1 cellular context compared by ENCODE assay signal in the genomic region with DNA sequence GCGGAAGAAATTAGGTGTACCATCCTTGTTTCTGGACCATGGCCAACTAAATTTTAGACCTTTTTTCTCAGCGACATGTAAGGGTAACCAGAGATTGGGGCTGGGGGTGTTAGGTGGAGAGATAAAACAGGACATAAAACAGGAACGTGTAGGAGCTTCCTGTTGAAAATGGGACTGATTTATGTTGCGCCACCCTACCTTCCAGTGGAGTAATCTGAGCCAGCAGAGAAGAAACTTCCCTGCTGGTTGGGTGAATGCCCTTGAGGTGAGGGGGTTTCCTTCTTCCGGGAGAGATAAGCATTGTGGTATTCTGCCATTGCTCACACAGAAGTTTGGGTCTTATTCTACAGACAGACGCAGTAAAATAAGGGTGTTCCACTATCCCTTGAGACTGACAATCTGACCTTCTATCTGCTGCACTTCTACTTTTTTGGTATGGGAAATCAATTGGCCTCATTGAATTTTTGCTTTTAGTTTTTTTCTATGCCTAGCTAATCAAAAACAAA.
TF ChIP-seq lines count a peak whose summit lies in the region.

No MANE protein-coding gene starts in this region.

TF ChIP-seq in K562, 482 proteins besides CTCF, POLR2A, EP300 and RAD21 (continued from another document):
- TF ChIP-seq JUND (IDR thresholded peaks at IDR 0.05; ENCODE audit: borderline replicate concordance, low read depth, low read length) (peak; percentile 51; the same call in 1 of the 2 replicates), JUND (tag; IDR thresholded peaks at IDR 0.05; ENCODE audit: borderline replicate concordance, low read depth, low read length) (no peak; the same call in 2 of the 3 replicates), ZNF644 (tag; IDR thresholded peaks at IDR 0.05; ENCODE audit: low read depth) (0 out of 2 replicates have a peak, but pooled peaks have one; percentile 23), EGR1 (conservative IDR thresholded peaks at IDR 0.05) (peak; percentile 34; the same call in 1 of the 2 replicates), MAZ (CRISPR knock-in tag; conservative IDR thresholded peaks at IDR 0.05 in 1 of 2, IDR thresholded peaks at IDR 0.05 in 1 of 2) (0 out of 4 replicates have a peak, but pooled peaks of 1 of the 2 experiments have one; percentile 19), ZBTB17 (CRISPR knock-in tag; IDR thresholded peaks at IDR 0.05) (no peak), TCFL5 (CRISPR knock-in tag; conservative IDR thresholded peaks at IDR 0.05) (no peak), U2AF2 (optimal IDR thresholded peaks at IDR 0.05; ENCODE audit: low read depth, low read length) (no peak), CBFA2T3 (IDR thresholded peaks at IDR 0.05) (peak; percentile 81), ESRRA (IDR thresholded peaks at IDR 0.05; ENCODE audit: borderline replicate concordance, low read depth) (0 out of 2 replicates have a peak, but pooled peaks have one; percentile 66), KLF16 (IDR thresholded peaks at IDR 0.05) (peak; percentile 56), ELF1 (tag; IDR thresholded peaks at IDR 0.05) (peak; percentile 57; the same call in 1 of the 2 replicates), TRIM28 (IDR thresholded peaks at IDR 0.05) (0 out of 2 replicates have a peak, but pooled peaks have one; percentile 26), SMARCA4 (IDR thresholded peaks at IDR 0.05) (peak; percentile 75), CBX5 (IDR thresholded peaks at IDR 0.05; ENCODE audit: borderline replicate concordance, low read depth) (peak; percentile 28; the same call in 1 of the 2 replicates), SOX6 (IDR thresholded peaks at IDR 0.05) (peak; percentile 64), TBL1XR1 (IDR thresholded peaks at IDR 0.05; ENCODE audit: low read length in 2 of 2) (peak in 1 of 2 experiments; percentile 25; a peak in 1 of 4 replicates), NCOR1 (IDR thresholded peaks at IDR 0.05) (peak; percentile 50), CCNT2 (IDR thresholded peaks at IDR 0.05; ENCODE audit: borderline replicate concordance, extremely low read depth, insufficient read length, low read depth, low read length) (no peak), EP400 (IDR thresholded peaks at IDR 0.05) (peak; percentile 31; the same call in 1 of the 2 replicates), DDX20 (tag; IDR thresholded peaks at IDR 0.05; ENCODE audit: low read depth) (no peak), KHSRP (IDR thresholded peaks at IDR 0.05) (no peak), IRF2 (CRISPR knock-in tag; IDR thresholded peaks at IDR 0.05) (no peak), PHF21A (IDR thresholded peaks at IDR 0.05; ENCODE audit: borderline replicate concordance, low read depth) (0 out of 2 replicates have a peak, but pooled peaks have one; percentile 31), FOS (IDR thresholded peaks at IDR 0.05; ENCODE audit: extremely low read depth, insufficient read length) (no peak), ETV6 (IDR thresholded peaks at IDR 0.05; ENCODE audit: borderline replicate concordance in 1 of 2, low read depth in 2 of 2, low read length in 1 of 2) (peak in 1 of 2 experiments; percentile 80; a peak in 2 of 4 replicates), ETV6 (CRISPR knock-in tag; IDR thresholded peaks at IDR 0.05; ENCODE audit: borderline replicate concordance) (no peak)
- TF ChIP-seq, protein P1, sequence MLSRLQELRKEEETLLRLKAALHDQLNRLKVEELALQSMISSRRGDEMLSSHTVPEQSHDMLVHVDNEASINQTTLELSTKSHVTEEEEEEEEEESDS (CRISPR knock-in tag; IDR thresholded peaks at IDR 0.05): no peak
- TF ChIP-seq, protein P2, sequence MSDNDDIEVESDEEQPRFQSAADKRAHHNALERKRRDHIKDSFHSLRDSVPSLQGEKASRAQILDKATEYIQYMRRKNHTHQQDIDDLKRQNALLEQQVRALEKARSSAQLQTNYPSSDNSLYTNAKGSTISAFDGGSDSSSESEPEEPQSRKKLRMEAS (CRISPR knock-in tag; IDR thresholded peaks at IDR 0.05): no peak
- TF ChIP-seq, protein P3, sequence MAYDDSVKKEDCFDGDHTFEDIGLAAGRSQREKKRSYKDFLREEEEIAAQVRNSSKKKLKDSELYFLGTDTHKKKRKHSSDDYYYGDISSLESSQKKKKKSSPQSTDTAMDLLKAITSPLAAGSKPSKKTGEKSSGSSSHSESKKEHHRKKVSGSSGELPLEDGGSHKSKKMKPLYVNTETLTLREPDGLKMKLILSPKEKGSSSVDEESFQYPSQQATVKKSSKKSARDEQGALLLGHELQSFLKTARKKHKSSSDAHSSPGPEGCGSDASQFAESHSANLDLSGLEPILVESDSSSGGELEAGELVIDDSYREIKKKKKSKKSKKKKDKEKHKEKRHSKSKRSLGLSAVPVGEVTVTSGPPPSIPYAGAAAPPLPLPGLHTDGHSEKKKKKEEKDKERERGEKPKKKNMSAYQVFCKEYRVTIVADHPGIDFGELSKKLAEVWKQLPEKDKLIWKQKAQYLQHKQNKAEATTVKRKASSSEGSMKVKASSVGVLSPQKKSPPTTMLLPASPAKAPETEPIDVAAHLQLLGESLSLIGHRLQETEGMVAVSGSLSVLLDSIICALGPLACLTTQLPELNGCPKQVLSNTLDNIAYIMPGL (CRISPR knock-in tag; IDR thresholded peaks at IDR 0.05): no peak
